In the genomic region with DNA sequence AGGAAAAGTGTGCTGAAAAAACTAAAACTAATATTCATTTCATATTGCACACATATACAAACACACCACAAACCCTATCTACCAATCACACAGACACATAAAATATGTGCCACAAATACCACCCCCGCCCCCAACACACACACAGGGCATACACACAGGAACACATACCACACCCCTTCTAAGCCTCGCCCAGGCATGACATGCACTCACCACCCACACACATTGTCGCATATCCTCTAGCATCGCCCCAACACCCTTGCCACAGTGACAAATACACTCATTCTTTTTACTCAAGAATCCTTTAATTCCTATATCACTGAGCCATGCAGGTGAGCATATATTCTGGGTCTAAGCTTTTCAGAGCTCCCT, we compare ENCODE assay signal across 8 cellular contexts. TPM values are rescaled to one million over a fixed set of nuclear protein-coding genes. Genes with fewer than 3 reads are reported as not detected.
DNase-seq lines count a peak whose midpoint lies in the region; ATAC-seq and TF ChIP-seq lines count a peak whose summit lies in the region.

No MANE protein-coding gene starts in this region.

- peak overlapping the region; percentile 68 for H3K4me3 Mint-ChIP-seq in activated naive CD8-positive, alpha-beta T cell treated with anti-CD3 and anti-CD28 coated beads for 36 hours
- no peak overlapping the region for H3K4me3 Mint-ChIP-seq in mesothelial cell of epicardium
- peak overlapping the region; percentile 20 to 33 for H3K4me3 Mint-ChIP-seq in stimulated activated naive B cell treated with anti-CD40 and anti-IgM and Interleukin-4, amounts not matched to agents 10 μg/mL and 1 μg/mL and 100 μg/mL, for 72 hours

- TF ChIP-seq CTCF in mesothelial cell of epicardium (IDR thresholded peaks at IDR 0.05; ENCODE audit: unreplicated experiment) = no peak

- peak overlapping the region; percentile 98 for H3K27ac ChIP-seq in SK-N-MC

- DNase-seq in AG08396 (ENCODE audit: low spot score) (peak; percentile 43), SK-N-MC (ENCODE audit: low read depth, low spot score) (peak; percentile 30), mesothelial cell of epicardium (ENCODE audit: low spot score in 2 of 2, unreplicated experiment in 2 of 2) (no peak), COLO668 (lab: John Stamatoyannopoulos, UW; ENCODE audit: unreplicated experiment) (no peak), NCI-H1436 treated with DMSO at 0.1 percent for 48 hours (lab: John Stamatoyannopoulos, UW) (no peak)
- DNase-seq in activated naive CD8-positive, alpha-beta T cell treated with anti-CD3 and anti-CD28 coated beads for 36 hours = peak; percentile 82
- peak; percentile 69 for DNase-seq in stimulated activated naive B cell treated with anti-CD40 and anti-IgM and Interleukin-4, amounts not matched to agents 10 μg/mL and 1 μg/mL and 100 μg/mL, for 72 hours

- ATAC-seq in GM21447 (IDR thresholded peaks at IDR 0.05; ENCODE audit: unreplicated experiment) = peak; percentile 71
- peak; percentile 99 for ATAC-seq in stimulated activated naive B cell treated with anti-CD40 and anti-IgM and Interleukin-4, amounts not matched to agents 10 μg/mL and 1 μg/mL and 100 μg/mL, for 72 hours (replicated peaks)

- no peaks in the 10 kb centered on the region for H3K36me3 Mint-ChIP-seq in activated naive CD8-positive, alpha-beta T cell treated with anti-CD3 and anti-CD28 coated beads for 36 hours
- H3K36me3 Mint-ChIP-seq in mesothelial cell of epicardium = no peaks in the 10 kb centered on the region
- H3K36me3 Mint-ChIP-seq in stimulated activated naive B cell treated with anti-CD40 and anti-IgM and Interleukin-4, amounts not matched to agents 10 μg/mL and 1 μg/mL and 100 μg/mL, for 72 hours = no peaks in the 10 kb centered on the region

- H3K9ac ChIP-seq in SK-N-MC (ENCODE audit: insufficient read length) = peak overlapping the region; percentile 70

- no peaks in the 10 kb centered on the region for H3K27me3 Mint-ChIP-seq in activated naive CD8-positive, alpha-beta T cell treated with anti-CD3 and anti-CD28 coated beads for 36 hours
- no peaks in the 10 kb centered on the region for H3K27me3 Mint-ChIP-seq in mesothelial cell of epicardium (ENCODE audit: low read depth)
- no peaks in the 10 kb centered on the region for H3K27me3 Mint-ChIP-seq in stimulated activated naive B cell treated with anti-CD40 and anti-IgM and Interleukin-4, amounts not matched to agents 10 μg/mL and 1 μg/mL and 100 μg/mL, for 72 hours

- H3K36me3 ChIP-seq in SK-N-MC (ENCODE audit: insufficient read depth, low read length) = no peaks in the 10 kb centered on the region

- H3K4me1 Mint-ChIP-seq in activated naive CD8-positive, alpha-beta T cell treated with anti-CD3 and anti-CD28 coated beads for 36 hours = peaks cover 47% of the 10 kb centered on the region
- peaks cover 19% of the 10 kb centered on the region for H3K4me1 Mint-ChIP-seq in mesothelial cell of epicardium
- H3K4me1 Mint-ChIP-seq in stimulated activated naive B cell treated with anti-CD40 and anti-IgM and Interleukin-4, amounts not matched to agents 10 μg/mL and 1 μg/mL and 100 μg/mL, for 72 hours = peaks cover 24 to 40% of the 10 kb centered on the region in 2 donors

- no peaks in the 10 kb centered on the region for H3K9me3 ChIP-seq in SK-N-MC (ENCODE audit: low read depth, low read length)

- H3K4me3 ChIP-seq in SK-N-MC = peak overlapping the region; percentile 69

- no peaks in the 10 kb centered on the region for H3K9me3 Mint-ChIP-seq in activated naive CD8-positive, alpha-beta T cell treated with anti-CD3 and anti-CD28 coated beads for 36 hours
- no peaks in the 10 kb centered on the region for H3K9me3 Mint-ChIP-seq in mesothelial cell of epicardium
- peaks cover 0 to 2% of the 10 kb centered on the region in 2 donors for H3K9me3 Mint-ChIP-seq in stimulated activated naive B cell treated with anti-CD40 and anti-IgM and Interleukin-4, amounts not matched to agents 10 μg/mL and 1 μg/mL and 100 μg/mL, for 72 hours

- H3K27ac Mint-ChIP-seq in activated naive CD8-positive, alpha-beta T cell treated with anti-CD3 and anti-CD28 coated beads for 36 hours = peak overlapping the region; percentile 97
- H3K27ac Mint-ChIP-seq in mesothelial cell of epicardium = peak overlapping the region; percentile 88
- peak overlapping the region; percentile 86 for H3K27ac Mint-ChIP-seq in stimulated activated naive B cell treated with anti-CD40 and anti-IgM and Interleukin-4, amounts not matched to agents 10 μg/mL and 1 μg/mL and 100 μg/mL, for 72 hours

RNA-seq across cellular contexts. Expression of a gene that starts 24.6 kb away (rescaled TPM):
- 10 to 100 TPM; 26.6 to 31.5 TPM for total RNA-seq in activated naive CD8-positive, alpha-beta T cell treated with anti-CD3 and anti-CD28 coated beads for 36 hours
- total RNA-seq in mesothelial cell of epicardium = 19.6 to 23.2 TPM (median 21.2 TPM) in 3 replicates

Comparison
In these comparisons a context has a peak if more than half of its experiments do, and no peak if none do; other contexts are left out.
1. DNase-seq: peak in AG08396 (single experiment), SK-N-MC (single experiment), activated naive CD8-positive, alpha-beta T cell treated with anti-CD3 and anti-CD28 coated beads for 36 hours (single experiment) and stimulated activated naive B cell treated with anti-CD40 and anti-IgM and Interleukin-4, amounts not matched to agents 10 μg/mL and 1 μg/mL and 100 μg/mL, for 72 hours (single experiment); none in mesothelial cell of epicardium (0 of 2), COLO668 (single experiment) and NCI-H1436 treated with DMSO at 0.1 percent for 48 hours (single experiment).
2. Peak in every context shown above with its lines, with median percentiles within 50 percentile points of each other: H3K27ac Mint-ChIP-seq.